ENCODE assay signal across 21 cellular contexts in the genomic region with DNA sequence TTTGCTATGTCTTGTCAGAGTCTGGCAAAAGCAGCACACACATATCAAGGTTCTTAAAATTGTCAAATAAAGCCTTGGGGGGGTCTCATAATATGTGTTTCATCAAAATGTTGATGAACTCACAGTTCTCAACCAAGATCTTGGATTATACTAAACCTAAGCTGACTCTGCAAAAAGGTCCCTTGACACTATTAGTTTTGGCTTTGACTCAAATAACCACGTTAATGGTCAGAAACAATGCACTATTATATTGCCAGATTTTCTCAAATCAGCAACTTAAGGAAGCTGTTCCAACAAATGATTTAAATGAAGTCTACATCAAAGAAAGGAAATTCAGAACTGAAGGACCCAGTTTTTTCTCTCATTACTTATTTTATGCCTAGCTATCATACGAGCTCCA.
DNase-seq lines count a peak whose midpoint lies in the region; ATAC-seq, FAIRE-seq and TF ChIP-seq lines count a peak whose summit lies in the region.
"Had no signal": no experiment of that assay in that cellular context is flagged by ENCODE, and none has a peak within 500 bp of the region (broad histone marks: within the 10 kb centered on the region; RNA-seq: fewer than 3 reads in every experiment).

No MANE protein-coding gene starts in this region.

- H3K9me3 ChIP-seq in endothelial cell of umbilical vein (replicated peaks; ENCODE audit: control insufficient read depth, insufficient read depth, low read length) (no peaks in the 10 kb centered on the region), neural progenitor cell (ENCODE audit: low read depth) (no peaks in the 10 kb centered on the region), BE2C (no peaks in the 10 kb centered on the region)
- H3K9me3 ChIP-seq: MG63, SK-N-SH had no signal

- H3K79me2 ChIP-seq in endothelial cell of umbilical vein (ENCODE audit: control insufficient read depth, insufficient read depth, low read length) = no peaks in the 10 kb centered on the region
- peaks cover 6% of the 10 kb centered on the region for H3K79me2 ChIP-seq in neural progenitor cell (ENCODE audit: low read depth)

- H3K27ac Mint-ChIP-seq in neural progenitor cell = no peak overlapping the region
- H3K27ac Mint-ChIP-seq: CD14-positive monocyte had no signal

- H3K27me3 ChIP-seq in endothelial cell of umbilical vein (ENCODE audit: control insufficient read depth in 2 of 2, insufficient read depth in 2 of 2, low read length in 2 of 2) (peaks cover 0 to 2% of the 10 kb centered on the region in 2 experiments), neural progenitor cell (no peaks in the 10 kb centered on the region), BE2C (no peaks in the 10 kb centered on the region)
- H3K27me3 ChIP-seq: MG63 had no signal

- H3K9me3 Mint-ChIP-seq in neural progenitor cell = no peaks in the 10 kb centered on the region

- H3K27ac ChIP-seq in endothelial cell of umbilical vein (ENCODE audit: insufficient read depth, low read depth, low read length) (no peak overlapping the region), neural progenitor cell (peak overlapping the region; percentile 55)
- H3K27ac ChIP-seq: 22Rv1 had no signal

- dilution Hi-C loops in endothelial cell of umbilical vein (cut with MboI; ENCODE audit: extremely low pct_ligation_motif_present, low sequenced_read_pairs) = no loop called here

- H3K4me1 ChIP-seq in endothelial cell of umbilical vein (ENCODE audit: control insufficient read depth, extremely low read depth, insufficient read depth, low read length) (peaks cover 5% of the 10 kb centered on the region), neural progenitor cell (peaks cover 65% of the 10 kb centered on the region), BE2C (peaks cover 6% of the 10 kb centered on the region; the same call in 1 of the 2 replicates)

- H3K36me3 ChIP-seq in endothelial cell of umbilical vein (ENCODE audit: control insufficient read depth in 2 of 2, extremely low read depth in 1 of 2, insufficient read depth in 2 of 2, low read length in 2 of 2) (no peaks in the 10 kb centered on the region), neural progenitor cell (no peaks in the 10 kb centered on the region), BE2C (no peaks in the 10 kb centered on the region)
- H3K36me3 ChIP-seq: MG63 had no signal

- no peak for ATAC-seq in SK-N-SH treated with all-trans-retinoic acid at 6 μM for 48 hours
- ATAC-seq: GM12878, HCT116, Right ventricle myocardium inferior had no signal

- H4K20me1 ChIP-seq in endothelial cell of umbilical vein (replicated peaks; ENCODE audit: control insufficient read depth, extremely low read depth, insufficient read depth, low read length) = no peaks in the 10 kb centered on the region
- H4K20me1 ChIP-seq in neural progenitor cell (ENCODE audit: low read depth) = no peaks in the 10 kb centered on the region

- CTCF ChIA-PET in endothelial cell of umbilical vein (lab: Charles Lee) = interaction anchor here (0.8 to 1.1 kb wide), 2 partner anchors 55 to 116 kb away, joined by 3 read pairs; no protein-coding TSS in a partner anchor

- H3K4me1 Mint-ChIP-seq in neural progenitor cell = peaks cover 13% of the 10 kb centered on the region
- H3K4me1 Mint-ChIP-seq: CD14-positive monocyte had no signal

- FAIRE-seq in endothelial cell of umbilical vein (lab: Jason Lieb, UNC) = peak; percentile 35
- FAIRE-seq: GM12878 had no signal

- no peak overlapping the region for H3K4me3 Mint-ChIP-seq in neural progenitor cell
- H3K4me3 Mint-ChIP-seq: CD14-positive monocyte had no signal

- H3K4me3 ChIP-seq in LNCaP clone FGC (ENCODE audit: low read depth, low read length) (no peak overlapping the region), endothelial cell of umbilical vein (replicated peaks in 1 of 3; ENCODE audit: insufficient read depth in 1 of 3, low read depth in 1 of 3, low read length in 3 of 3) (no peak overlapping the region), neural progenitor cell (no peak overlapping the region), BE2C (ENCODE audit: low read depth, low read length) (no peak overlapping the region)
- H3K4me3 ChIP-seq: GM12878, MG63 had no signal

- H2AFZ ChIP-seq in endothelial cell of umbilical vein (ENCODE audit: low read depth, low read length) = no peak overlapping the region
- H2AFZ ChIP-seq in neural progenitor cell (replicated peaks) = no peak overlapping the region

- POLR2A ChIA-PET in endothelial cell of umbilical vein (lab: Charles Lee) = no interaction called here

- intact Hi-C loops in endothelial cell of umbilical vein (cut with micrococcal nuclease) = no loop called here

- TF ChIP-seq POLR2A in endothelial cell of umbilical vein (IDR thresholded peaks at IDR 0.05; ENCODE audit: low read depth, low read length) = no peak

- peaks cover 31% of the 10 kb centered on the region for H3F3A ChIP-seq in neural progenitor cell (ENCODE audit: low read depth)

- no peak for TF ChIP-seq CTCF in LNCaP clone FGC (IDR thresholded peaks at IDR 0.05; ENCODE audit: control insufficient read depth, extremely low read depth, insufficient read depth)
- TF ChIP-seq CTCF in endothelial cell of umbilical vein (IDR thresholded peaks at IDR 0.05; ENCODE audit: extremely low read depth in 1 of 2, insufficient read depth in 1 of 2, low read depth in 1 of 2, low read length in 2 of 2) = no peak
- TF ChIP-seq CTCF in neural progenitor cell (IDR thresholded peaks at IDR 0.05) = no peak
- TF ChIP-seq CTCF in BE2C (IDR thresholded peaks at IDR 0.05; ENCODE audit: low read depth, low read length) = no peak

- BruUV-seq in endothelial cell of umbilical vein (replicated peaks; lab: Mats Ljungman, UMichigan) = no TSS peak

- peak overlapping the region; percentile 24 for H3K4me2 ChIP-seq in endothelial cell of umbilical vein (ENCODE audit: insufficient read depth, low read length)
- H3K4me2 ChIP-seq in neural progenitor cell = peak overlapping the region; percentile 58
- H3K4me2 ChIP-seq: SK-N-SH had no signal

- H3K9ac ChIP-seq in endothelial cell of umbilical vein (replicated peaks; ENCODE audit: extremely low read depth, insufficient read depth, low read length) (no peak overlapping the region), neural progenitor cell (no peak overlapping the region)
- H3K9ac ChIP-seq: SK-N-SH had no signal

- H3K27me3 Mint-ChIP-seq in neural progenitor cell (ENCODE audit: insufficient read depth, low read depth) = no peaks in the 10 kb centered on the region

- H3K9me1 ChIP-seq in endothelial cell of umbilical vein (replicated peaks; ENCODE audit: control insufficient read depth, extremely low read depth, insufficient read depth, low read length) = no peaks in the 10 kb centered on the region

- peaks cover 2% of the 10 kb centered on the region for H3K36me3 Mint-ChIP-seq in neural progenitor cell
- H3K36me3 Mint-ChIP-seq: CD14-positive monocyte had no signal

- peak; percentile 21 for DNase-seq in NCI-H524 treated with DMSO at 0.1 percent for 48 hours (lab: John Stamatoyannopoulos, UW)
- DNase-seq in NCI-H524 (lab: John Stamatoyannopoulos, UW) = no peak
- DNase-seq in LNCaP clone FGC (ENCODE audit: low read depth) = peak; percentile 6
- DNase-seq in endothelial cell of umbilical vein (ENCODE audit: low read depth, low spot score) = peak; percentile 73
- no peak for DNase-seq in neural progenitor cell (ENCODE audit: low spot score)
- no peak for DNase-seq in epidermal melanocyte (ENCODE audit: insufficient read length, low spot score)
- no peak for DNase-seq in BE2C
- DNase-seq: Calu3, DMS79, KG1, MG63, NCI-H1930, NCI-H2171 treated with DMSO at 0.1 percent for 48 hours, NCI-H510A, SK-N-SH had no signal

TF ChIP-seq in endothelial cell of umbilical vein, 7 proteins besides CTCF, POLR2A, EP300 and RAD21:
- TF ChIP-seq JUN (IDR thresholded peaks at IDR 0.05; ENCODE audit: borderline replicate concordance, insufficient read depth, insufficient read length, low read depth) = no peak
- TF ChIP-seq EZH2 (IDR thresholded peaks at IDR 0.05; ENCODE audit: borderline replicate concordance, low read depth, low read length, severe bottlenecking) = no peak
- TF ChIP-seq GATA2 (IDR thresholded peaks at IDR 0.05; ENCODE audit: insufficient read depth, insufficient read length, low read depth, low read length) = no peak
- no peak for TF ChIP-seq MYC (IDR thresholded peaks at IDR 0.05; ENCODE audit: low read depth, low read length)
- no peak for TF ChIP-seq FOS (IDR thresholded peaks at IDR 0.05; ENCODE audit: borderline replicate concordance, insufficient read depth, low read length)
- no peak for TF ChIP-seq POLR2AphosphoS5 (IDR thresholded peaks at IDR 0.05; ENCODE audit: insufficient read depth, low read depth, low read length)
- TF ChIP-seq, protein P1, sequence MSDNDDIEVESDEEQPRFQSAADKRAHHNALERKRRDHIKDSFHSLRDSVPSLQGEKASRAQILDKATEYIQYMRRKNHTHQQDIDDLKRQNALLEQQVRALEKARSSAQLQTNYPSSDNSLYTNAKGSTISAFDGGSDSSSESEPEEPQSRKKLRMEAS (IDR thresholded peaks at IDR 0.05; ENCODE audit: insufficient read depth, insufficient read length) = no peak

TF ChIP-seq in SK-N-SH treated with all-trans-retinoic acid at 6 μM for 48 hours, 23 proteins besides CTCF, POLR2A, EP300 and RAD21 (continues in another document):
- TF ChIP-seq ZFP3 (CRISPR knock-in tag; IDR thresholded peaks at IDR 0.05) = no peak
- TF ChIP-seq, protein P2, sequence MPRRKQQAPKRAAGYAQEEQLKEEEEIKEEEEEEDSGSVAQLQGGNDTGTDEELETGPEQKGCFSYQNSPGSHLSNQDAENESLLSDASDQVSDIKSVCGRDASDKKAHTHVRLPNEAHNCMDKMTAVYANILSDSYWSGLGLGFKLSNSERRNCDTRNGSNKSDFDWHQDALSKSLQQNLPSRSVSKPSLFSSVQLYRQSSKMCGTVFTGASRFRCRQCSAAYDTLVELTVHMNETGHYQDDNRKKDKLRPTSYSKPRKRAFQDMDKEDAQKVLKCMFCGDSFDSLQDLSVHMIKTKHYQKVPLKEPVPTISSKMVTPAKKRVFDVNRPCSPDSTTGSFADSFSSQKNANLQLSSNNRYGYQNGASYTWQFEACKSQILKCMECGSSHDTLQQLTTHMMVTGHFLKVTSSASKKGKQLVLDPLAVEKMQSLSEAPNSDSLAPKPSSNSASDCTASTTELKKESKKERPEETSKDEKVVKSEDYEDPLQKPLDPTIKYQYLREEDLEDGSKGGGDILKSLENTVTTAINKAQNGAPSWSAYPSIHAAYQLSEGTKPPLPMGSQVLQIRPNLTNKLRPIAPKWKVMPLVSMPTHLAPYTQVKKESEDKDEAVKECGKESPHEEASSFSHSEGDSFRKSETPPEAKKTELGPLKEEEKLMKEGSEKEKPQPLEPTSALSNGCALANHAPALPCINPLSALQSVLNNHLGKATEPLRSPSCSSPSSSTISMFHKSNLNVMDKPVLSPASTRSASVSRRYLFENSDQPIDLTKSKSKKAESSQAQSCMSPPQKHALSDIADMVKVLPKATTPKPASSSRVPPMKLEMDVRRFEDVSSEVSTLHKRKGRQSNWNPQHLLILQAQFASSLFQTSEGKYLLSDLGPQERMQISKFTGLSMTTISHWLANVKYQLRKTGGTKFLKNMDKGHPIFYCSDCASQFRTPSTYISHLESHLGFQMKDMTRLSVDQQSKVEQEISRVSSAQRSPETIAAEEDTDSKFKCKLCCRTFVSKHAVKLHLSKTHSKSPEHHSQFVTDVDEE (CRISPR knock-in tag; IDR thresholded peaks at IDR 0.05) = no peak
- no peak for TF ChIP-seq ISL1 (CRISPR knock-in tag; IDR thresholded peaks at IDR 0.05)
- no peak for TF ChIP-seq ZC3H10 (CRISPR knock-in tag; IDR thresholded peaks at IDR 0.05)
- no peak for TF ChIP-seq ZNF70 (CRISPR knock-in tag; IDR thresholded peaks at IDR 0.05)

Comparison
In these comparisons a context has a peak if more than half of its experiments do, and no peak if none do; other contexts are left out.
1. DNase-seq: peak in NCI-H524 treated with DMSO at 0.1 percent for 48 hours (single experiment), LNCaP clone FGC (single experiment) and endothelial cell of umbilical vein (single experiment); none in NCI-H524 (0 of 2), neural progenitor cell (single experiment), epidermal melanocyte (single experiment) and BE2C (single experiment).